In genomic region chr10:109920011-109920410, GRCh38 we compare ENCODE assay signal across 26 cellular contexts. TPM values are rescaled to one million over a fixed set of nuclear protein-coding genes. Genes with fewer than 3 reads are reported as not detected.
DNase-seq lines count a peak whose midpoint lies in the region; ATAC-seq and TF ChIP-seq lines count a peak whose summit lies in the region.
"Had no signal": no experiment of that assay in that cellular context is flagged by ENCODE, and none has a peak within 500 bp of the region (broad histone marks: within the 10 kb centered on the region; RNA-seq: fewer than 3 reads in every experiment).

No MANE protein-coding gene starts in this region.

- H3K27me3 Mint-ChIP-seq in CD4-positive, CD25-positive, alpha-beta regulatory T cell, result no peaks in the 10 kb centered on the region
- no peaks in the 10 kb centered on the region for H3K27me3 Mint-ChIP-seq in CD4-positive, alpha-beta T cell
- no peaks in the 10 kb centered on the region for H3K27me3 Mint-ChIP-seq in activated CD4-positive, alpha-beta memory T cell treated with anti-CD3 and anti-CD28 coated beads, Interleukin-2, amount 10 ng/mL, durations not matched to agents 7 days and 5 days
- peaks cover 0 to 18% (median 9%) of the 10 kb centered on the region in 3 donors for H3K27me3 Mint-ChIP-seq in immature natural killer cell (ENCODE audit: low read depth in 3 of 3)
- H3K27me3 Mint-ChIP-seq: stimulated activated memory B cell treated with anti-CD40 and anti-IgM and Interleukin-4, amounts not matched to agents 10 μg/mL and 1 μg/mL and 100 μg/mL, for 72 hours had no signal

- H3K9me3 Mint-ChIP-seq in CD4-positive, CD25-positive, alpha-beta regulatory T cell, result no peaks in the 10 kb centered on the region
- no peaks in the 10 kb centered on the region for H3K9me3 Mint-ChIP-seq in CD4-positive, alpha-beta T cell
- no peaks in the 10 kb centered on the region for H3K9me3 Mint-ChIP-seq in activated CD4-positive, alpha-beta memory T cell treated with anti-CD3 and anti-CD28 coated beads, Interleukin-2, amount 10 ng/mL, durations not matched to agents 7 days and 5 days
- H3K9me3 Mint-ChIP-seq in immature natural killer cell, result no peaks in the 10 kb centered on the region

- POLR2A ChIA-PET in CD4-positive, alpha-beta T cell (lab: Charles Lee), result interaction anchor here (0.6 to 1.0 kb wide), 4 partner anchors 10 to 183 kb away, joined by 3 to 5 read pairs (median 4); no protein-coding TSS in a partner anchor
- POLR2A ChIA-PET in activated CD4-positive, alpha-beta memory T cell treated with anti-CD3 and anti-CD28 coated beads, Interleukin-2, amount 10 ng/mL, durations not matched to agents 7 days and 5 days (lab: Charles Lee), result interaction anchor here (1.0 to 2.9 kb wide), 2 partner anchors 10 to 17 kb away, joined by 4 to 17 read pairs; no protein-coding TSS in a partner anchor

- no peaks in the 10 kb centered on the region for H3K36me3 ChIP-seq in CD4-positive, CD25-positive, alpha-beta regulatory T cell (ENCODE audit: control insufficient read depth, insufficient read depth, low read length)
- H3K36me3 ChIP-seq: spleen, uterus had no signal

- CTCF ChIA-PET in CD4-positive, alpha-beta T cell (lab: Charles Lee), result interaction anchor here (0.9 kb wide), 1 partner anchor 36 kb away, joined by 3 read pairs; no protein-coding TSS in a partner anchor
- CTCF ChIA-PET in activated CD4-positive, alpha-beta memory T cell treated with anti-CD3 and anti-CD28 coated beads, Interleukin-2, amount 10 ng/mL, durations not matched to agents 7 days and 5 days (lab: Charles Lee), result no interaction called here

- H3K4me1 ChIP-seq in CD4-positive, CD25-positive, alpha-beta regulatory T cell (ENCODE audit: control insufficient read depth, insufficient read depth, low read length, poor library complexity, severe bottlenecking), result peaks cover 40% of the 10 kb centered on the region

- TF ChIP-seq CTCF in CD4-positive, alpha-beta T cell (IDR thresholded peaks at IDR 0.05), result no peak
- TF ChIP-seq CTCF in lower leg skin (IDR thresholded peaks at IDR 0.05), result no peak

- H3K27ac ChIP-seq in CD4-positive, CD25-positive, alpha-beta regulatory T cell (ENCODE audit: insufficient read depth, low read length, poor library complexity, severe bottlenecking), result no peak overlapping the region
- no peak overlapping the region for H3K27ac ChIP-seq in CD4-positive, alpha-beta T cell (ENCODE audit: low read depth, low read length)
- H3K27ac ChIP-seq: C4-2B, testis, uterus had no signal

- peak overlapping the region in 2 of 4 donors; percentile 21 to 87 for H3K4me3 Mint-ChIP-seq in CD4-positive, CD25-positive, alpha-beta regulatory T cell
- H3K4me3 Mint-ChIP-seq in CD4-positive, alpha-beta T cell, result peak overlapping the region; percentile 56
- no peak overlapping the region for H3K4me3 Mint-ChIP-seq in activated CD4-positive, alpha-beta memory T cell treated with anti-CD3 and anti-CD28 coated beads, Interleukin-2, amount 10 ng/mL, durations not matched to agents 7 days and 5 days
- H3K4me3 Mint-ChIP-seq in immature natural killer cell, result peak overlapping the region in 3 of 5 donors; percentile 1 to 23 (median 15)
- H3K4me3 Mint-ChIP-seq: stimulated activated memory B cell treated with anti-CD40 and anti-IgM and Interleukin-4, amounts not matched to agents 10 μg/mL and 1 μg/mL and 100 μg/mL, for 72 hours had no signal

- H3K4me3 ChIP-seq in CD4-positive, CD25-positive, alpha-beta regulatory T cell (ENCODE audit: low read depth, low read length), result no peak overlapping the region
- no peak overlapping the region for H3K4me3 ChIP-seq in lower leg skin (ENCODE audit: low read depth, poor library complexity, severe bottlenecking)
- H3K4me3 ChIP-seq: mucosa of descending colon, spleen, testis, uterus had no signal

- H3K27me3 ChIP-seq in CD4-positive, CD25-positive, alpha-beta regulatory T cell (ENCODE audit: control insufficient read depth, insufficient read depth, low read length), result no peaks in the 10 kb centered on the region
- H3K27me3 ChIP-seq in CD4-positive, alpha-beta T cell (ENCODE audit: control insufficient read depth, insufficient read depth, low read length), result no peaks in the 10 kb centered on the region
- H3K27me3 ChIP-seq: spleen, testis, uterus had no signal

- peaks cover 5% of the 10 kb centered on the region for H3K36me3 Mint-ChIP-seq in CD4-positive, CD25-positive, alpha-beta regulatory T cell
- peaks cover under 1% of the 10 kb centered on the region for H3K36me3 Mint-ChIP-seq in CD4-positive, alpha-beta T cell (ENCODE audit: low read depth)
- H3K36me3 Mint-ChIP-seq in activated CD4-positive, alpha-beta memory T cell treated with anti-CD3 and anti-CD28 coated beads, Interleukin-2, amount 10 ng/mL, durations not matched to agents 7 days and 5 days (ENCODE audit: low read depth), result peaks cover 35% of the 10 kb centered on the region
- H3K36me3 Mint-ChIP-seq in immature natural killer cell, result no peaks in the 10 kb centered on the region

- intact Hi-C loops in CD4-positive, alpha-beta T cell (cut with DNase I, micrococcal nuclease), result loop anchor here in 1 of 2 experiments (5.0 kb wide), 1 partner anchor 307 kb away; no protein-coding TSS in a partner anchor
- intact Hi-C loops in lower leg skin (cut with DNase I; ENCODE audit: low total_unique reads), result no loop called here

- H3K9me3 ChIP-seq in CD4-positive, CD25-positive, alpha-beta regulatory T cell (ENCODE audit: control insufficient read depth in 2 of 2, low read length in 2 of 2), result no peaks in the 10 kb centered on the region
- H3K9me3 ChIP-seq in CD4-positive, alpha-beta T cell (ENCODE audit: control insufficient read depth, low read length), result no peaks in the 10 kb centered on the region
- H3K9me3 ChIP-seq: mucosa of descending colon, spleen, testis, uterus had no signal

- H3K27ac Mint-ChIP-seq in CD4-positive, CD25-positive, alpha-beta regulatory T cell, result peak overlapping the region in 2 of 3 donors; percentile 10 to 91
- H3K27ac Mint-ChIP-seq in CD4-positive, alpha-beta T cell, result peak overlapping the region; percentile 93
- H3K27ac Mint-ChIP-seq in activated CD4-positive, alpha-beta memory T cell treated with anti-CD3 and anti-CD28 coated beads, Interleukin-2, amount 10 ng/mL, durations not matched to agents 7 days and 5 days, result no peak overlapping the region
- peak overlapping the region; percentile 52 to 95 (median 94) for H3K27ac Mint-ChIP-seq in immature natural killer cell
- H3K27ac Mint-ChIP-seq: stimulated activated memory B cell treated with anti-CD40 and anti-IgM and Interleukin-4, amounts not matched to agents 10 μg/mL and 1 μg/mL and 100 μg/mL, for 72 hours had no signal

- no peak for ATAC-seq in CD4-positive, CD25-positive, alpha-beta regulatory T cell (ENCODE audit: low read depth in 2 of 2)
- peak; percentile 22 for ATAC-seq in CD4-positive, alpha-beta T cell (ENCODE audit: poor library complexity)
- ATAC-seq: mucosa of descending colon; right cardiac atrium; stimulated activated memory B cell treated with anti-CD40 and anti-IgM and Interleukin-4, amounts not matched to agents 10 μg/mL and 1 μg/mL and 100 μg/mL, for 72 hours had no signal

- WGBS in lower leg skin, 2 donors, result 85 to 89% methylated on average over 3 of the region's 3 CpGs

- TF ChIP-seq POLR2A in lower leg skin (IDR thresholded peaks at IDR 0.05), result no peak

- peaks cover 17 to 76% (median 56%) of the 10 kb centered on the region in 4 donors for H3K4me1 Mint-ChIP-seq in CD4-positive, CD25-positive, alpha-beta regulatory T cell
- H3K4me1 Mint-ChIP-seq in CD4-positive, alpha-beta T cell (ENCODE audit: low read depth), result peaks cover 74% of the 10 kb centered on the region
- H3K4me1 Mint-ChIP-seq in activated CD4-positive, alpha-beta memory T cell treated with anti-CD3 and anti-CD28 coated beads, Interleukin-2, amount 10 ng/mL, durations not matched to agents 7 days and 5 days, result peaks cover 68% of the 10 kb centered on the region
- H3K4me1 Mint-ChIP-seq in immature natural killer cell, result peaks cover 80 to 85% of the 10 kb centered on the region in 2 donors

- DNase-seq in CD4-positive, CD25-positive, alpha-beta regulatory T cell, result peak in 1 of 3 donors; percentile 19
- DNase-seq in CD4-positive, alpha-beta T cell, result peak in 1 of 10 experiments; percentile 7
- peak; percentile 43 for DNase-seq in activated CD4-positive, alpha-beta memory T cell treated with anti-CD3 and anti-CD28 coated beads, Interleukin-2, amount 10 ng/mL, durations not matched to agents 7 days and 5 days
- DNase-seq in immature natural killer cell, result no peak
- DNase-seq in anterior cingulate cortex (lab: John Stamatoyannopoulos, UW), result no peak
- no peak for DNase-seq in lower leg skin (ENCODE audit: low spot score in 2 of 2)
- no peak for DNase-seq in DMS153 (lab: John Stamatoyannopoulos, UW)
- DNase-seq: activated CD4-positive, alpha-beta T cell treated with anti-CD3 and anti-CD28 coated beads for 1 hour; activated effector memory CD4-positive, alpha-beta T cell treated with anti-CD3 and anti-CD28 coated beads, Interleukin-2, amount 50 U/mL, for 16 hours; cortex of kidney; head of caudate nucleus; kidney; mucosa of descending colon; MV-4-11; NCI-H146; NCI-H2107; NCI-H446; OCI-M1; posterior cingulate gyrus; right cardiac atrium; spleen; stimulated activated CD4-positive, alpha-beta T cell treated with anti-CD3 and anti-CD28 coated beads, Interleukin-2, amount 100 ng/mL, for 48 hours; testis; uterus had no signal

RNA-seq across cellular contexts. Expression of gene XPNPEP1, which starts 3.3 kb away (rescaled TPM):
- 52.4 TPM for total RNA-seq in CD4-positive, CD25-positive, alpha-beta regulatory T cell
- 10 to 100 TPM; 14.9 to 19.2 (median 17.8) TPM for polyA plus RNA-seq in CD4-positive, CD25-positive, alpha-beta regulatory T cell
- 10 to 100 TPM; 50.3 to 54.3 TPM for total RNA-seq in CD4-positive, alpha-beta T cell
- total RNA-seq in activated CD4-positive, alpha-beta memory T cell treated with anti-CD3 and anti-CD28 coated beads, Interleukin-2, amount 10 ng/mL, durations not matched to agents 7 days and 5 days, result 10 to 100 TPM; 78.7 to 90.3 TPM
- polyA plus RNA-seq in immature natural killer cell, result 10 to 100 TPM; 36.4 to 71.7 (median 57.7) TPM
- 100 to 1,000 TPM in 2 of 4 donors, 10 to 100 TPM in 2; 77.5 to 109 (median 100) TPM for total RNA-seq in lower leg skin
